1 cellular context compared by ENCODE assay signal in the genomic region with DNA sequence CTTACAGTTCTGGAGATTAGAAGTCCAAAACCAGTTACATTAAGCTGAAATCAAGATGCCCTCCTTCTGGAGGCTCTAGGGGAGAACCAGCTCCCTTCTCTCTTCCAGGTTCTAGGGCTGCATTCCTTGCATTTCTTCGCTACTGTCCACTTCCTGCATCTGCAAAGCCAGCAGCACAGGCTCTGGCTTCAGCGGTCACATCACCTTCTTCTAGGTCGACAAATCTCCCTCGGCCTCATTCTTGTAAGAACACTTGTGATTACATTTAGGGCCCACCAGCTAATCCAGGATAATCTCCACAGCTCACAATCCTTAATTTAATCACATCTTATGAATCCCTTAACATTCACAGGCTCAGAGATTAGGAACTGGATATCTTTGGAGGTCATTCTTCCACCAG.
TF ChIP-seq lines count a peak whose summit lies in the region.

No MANE protein-coding gene starts in this region.

TF ChIP-seq in GM23338, 12 proteins besides CTCF, POLR2A, EP300 and RAD21 (continued from another document):
- TF ChIP-seq, protein P1, sequence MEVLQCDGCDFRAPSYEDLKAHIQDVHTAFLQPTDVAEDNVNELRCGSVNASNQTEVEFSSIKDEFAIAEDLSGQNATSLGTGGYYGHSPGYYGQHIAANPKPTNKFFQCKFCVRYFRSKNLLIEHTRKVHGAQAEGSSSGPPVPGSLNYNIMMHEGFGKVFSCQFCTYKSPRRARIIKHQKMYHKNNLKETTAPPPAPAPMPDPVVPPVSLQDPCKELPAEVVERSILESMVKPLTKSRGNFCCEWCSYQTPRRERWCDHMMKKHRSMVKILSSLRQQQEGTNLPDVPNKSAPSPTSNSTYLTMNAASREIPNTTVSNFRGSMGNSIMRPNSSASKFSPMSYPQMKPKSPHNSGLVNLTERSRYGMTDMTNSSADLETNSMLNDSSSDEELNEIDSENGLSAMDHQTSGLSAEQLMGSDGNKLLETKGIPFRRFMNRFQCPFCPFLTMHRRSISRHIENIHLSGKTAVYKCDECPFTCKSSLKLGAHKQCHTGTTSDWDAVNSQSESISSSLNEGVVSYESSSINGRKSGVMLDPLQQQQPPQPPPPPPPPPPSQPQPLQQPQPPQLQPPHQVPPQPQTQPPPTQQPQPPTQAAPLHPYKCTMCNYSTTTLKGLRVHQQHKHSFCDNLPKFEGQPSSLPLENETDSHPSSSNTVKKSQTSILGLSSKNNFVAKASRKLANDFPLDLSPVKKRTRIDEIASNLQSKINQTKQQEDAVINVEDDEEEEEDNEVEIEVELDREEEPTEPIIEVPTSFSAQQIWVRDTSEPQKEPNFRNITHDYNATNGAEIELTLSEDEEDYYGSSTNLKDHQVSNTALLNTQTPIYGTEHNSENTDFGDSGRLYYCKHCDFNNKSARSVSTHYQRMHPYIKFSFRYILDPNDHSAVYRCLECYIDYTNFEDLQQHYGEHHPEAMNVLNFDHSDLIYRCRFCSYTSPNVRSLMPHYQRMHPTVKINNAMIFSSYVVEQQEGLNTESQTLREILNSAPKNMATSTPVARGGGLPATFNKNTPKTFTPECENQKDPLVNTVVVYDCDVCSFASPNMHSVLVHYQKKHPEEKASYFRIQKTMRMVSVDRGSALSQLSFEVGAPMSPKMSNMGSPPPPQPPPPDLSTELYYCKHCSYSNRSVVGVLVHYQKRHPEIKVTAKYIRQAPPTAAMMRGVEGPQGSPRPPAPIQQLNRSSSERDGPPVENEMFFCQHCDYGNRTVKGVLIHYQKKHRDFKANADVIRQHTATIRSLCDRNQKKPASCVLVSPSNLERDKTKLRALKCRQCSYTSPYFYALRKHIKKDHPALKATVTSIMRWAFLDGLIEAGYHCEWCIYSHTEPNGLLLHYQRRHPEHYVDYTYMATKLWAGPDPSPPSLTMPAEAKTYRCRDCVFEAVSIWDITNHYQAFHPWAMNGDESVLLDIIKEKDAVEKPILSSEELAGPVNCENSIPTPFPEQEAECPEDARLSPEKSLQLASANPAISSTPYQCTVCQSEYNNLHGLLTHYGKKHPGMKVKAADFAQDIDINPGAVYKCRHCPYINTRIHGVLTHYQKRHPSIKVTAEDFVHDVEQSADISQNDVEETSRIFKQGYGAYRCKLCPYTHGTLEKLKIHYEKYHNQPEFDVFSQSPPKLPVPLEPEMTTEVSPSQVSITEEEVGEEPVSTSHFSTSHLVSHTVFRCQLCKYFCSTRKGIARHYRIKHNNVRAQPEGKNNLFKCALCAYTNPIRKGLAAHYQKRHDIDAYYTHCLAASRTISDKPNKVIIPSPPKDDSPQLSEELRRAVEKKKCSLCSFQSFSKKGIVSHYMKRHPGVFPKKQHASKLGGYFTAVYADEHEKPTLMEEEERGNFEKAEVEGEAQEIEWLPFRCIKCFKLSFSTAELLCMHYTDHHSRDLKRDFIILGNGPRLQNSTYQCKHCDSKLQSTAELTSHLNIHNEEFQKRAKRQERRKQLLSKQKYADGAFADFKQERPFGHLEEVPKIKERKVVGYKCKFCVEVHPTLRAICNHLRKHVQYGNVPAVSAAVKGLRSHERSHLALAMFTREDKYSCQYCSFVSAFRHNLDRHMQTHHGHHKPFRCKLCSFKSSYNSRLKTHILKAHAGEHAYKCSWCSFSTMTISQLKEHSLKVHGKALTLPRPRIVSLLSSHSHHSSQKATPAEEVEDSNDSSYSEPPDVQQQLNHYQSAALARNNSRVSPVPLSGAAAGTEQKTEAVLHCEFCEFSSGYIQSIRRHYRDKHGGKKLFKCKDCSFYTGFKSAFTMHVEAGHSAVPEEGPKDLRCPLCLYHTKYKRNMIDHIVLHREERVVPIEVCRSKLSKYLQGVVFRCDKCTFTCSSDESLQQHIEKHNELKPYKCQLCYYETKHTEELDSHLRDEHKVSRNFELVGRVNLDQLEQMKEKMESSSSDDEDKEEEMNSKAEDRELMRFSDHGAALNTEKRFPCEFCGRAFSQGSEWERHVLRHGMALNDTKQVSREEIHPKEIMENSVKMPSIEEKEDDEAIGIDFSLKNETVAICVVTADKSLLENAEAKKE (CRISPR knock-in tag; IDR thresholded peaks at IDR 0.05), result 0 out of 2 replicates have a peak, but pooled peaks have one; percentile 49
- TF ChIP-seq ZNF331 (CRISPR knock-in tag; IDR thresholded peaks at IDR 0.05; ENCODE audit: low read depth) (no peak), POLR2AphosphoS5 (IDR thresholded peaks at IDR 0.05; ENCODE audit: low read depth) (no peak)
- TF ChIP-seq, protein P2, sequence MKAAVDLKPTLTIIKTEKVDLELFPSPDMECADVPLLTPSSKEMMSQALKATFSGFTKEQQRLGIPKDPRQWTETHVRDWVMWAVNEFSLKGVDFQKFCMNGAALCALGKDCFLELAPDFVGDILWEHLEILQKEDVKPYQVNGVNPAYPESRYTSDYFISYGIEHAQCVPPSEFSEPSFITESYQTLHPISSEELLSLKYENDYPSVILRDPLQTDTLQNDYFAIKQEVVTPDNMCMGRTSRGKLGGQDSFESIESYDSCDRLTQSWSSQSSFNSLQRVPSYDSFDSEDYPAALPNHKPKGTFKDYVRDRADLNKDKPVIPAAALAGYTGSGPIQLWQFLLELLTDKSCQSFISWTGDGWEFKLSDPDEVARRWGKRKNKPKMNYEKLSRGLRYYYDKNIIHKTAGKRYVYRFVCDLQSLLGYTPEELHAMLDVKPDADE (IDR thresholded peaks at IDR 0.05), result no peak
